Comparison of ENCODE assay signal across 1 cellular context in the genomic region with DNA sequence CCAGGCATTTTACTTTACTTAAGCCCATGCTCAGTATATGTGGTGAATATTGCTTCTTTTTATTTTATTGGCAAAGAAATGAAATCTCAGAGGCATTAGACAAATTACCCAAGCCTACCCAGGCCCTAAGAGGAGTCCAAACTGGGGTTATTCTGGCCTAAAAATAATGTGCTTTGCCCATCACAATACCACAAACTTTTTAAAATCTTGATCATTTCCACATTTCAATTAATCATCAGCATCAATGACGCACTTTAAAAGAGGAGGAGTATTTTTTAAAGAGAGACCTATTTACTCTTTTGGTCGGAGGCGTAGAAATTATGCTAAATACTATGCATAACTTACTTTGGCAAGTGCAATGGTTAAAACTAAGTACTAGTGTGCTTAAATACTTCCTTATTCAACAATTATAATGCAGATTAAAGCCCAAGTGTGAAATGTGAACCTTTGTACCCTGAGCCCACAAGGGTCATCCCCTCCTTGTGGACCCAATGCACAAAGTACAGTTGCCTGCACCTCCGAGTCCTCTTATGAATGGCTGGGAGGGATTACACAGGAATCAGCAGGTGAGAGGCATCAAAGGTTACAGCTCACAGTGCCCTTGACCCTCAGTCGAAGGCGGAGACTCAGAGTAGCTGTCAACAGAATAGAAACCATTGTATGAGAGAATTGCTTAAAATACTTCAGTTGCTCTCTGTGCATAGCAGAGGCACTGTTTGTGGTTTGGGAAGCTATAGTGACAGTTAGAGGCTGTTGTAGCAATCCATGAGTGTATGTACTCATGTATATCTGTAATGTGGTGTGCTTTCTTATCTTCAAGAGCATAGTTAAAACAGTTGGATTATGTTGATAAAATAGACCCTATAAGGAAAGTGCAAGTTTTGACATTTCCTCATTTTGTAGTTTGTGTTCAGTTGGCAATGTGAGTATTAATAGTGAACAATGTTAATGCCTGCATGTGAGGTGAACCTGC.
TF ChIP-seq lines count a peak whose summit lies in the region.

No MANE protein-coding gene starts in this region.

TF ChIP-seq in HepG2, 621 proteins besides CTCF, POLR2A, EP300 and RAD21 (continued from another document and continues in another):
- TF ChIP-seq, protein P1, sequence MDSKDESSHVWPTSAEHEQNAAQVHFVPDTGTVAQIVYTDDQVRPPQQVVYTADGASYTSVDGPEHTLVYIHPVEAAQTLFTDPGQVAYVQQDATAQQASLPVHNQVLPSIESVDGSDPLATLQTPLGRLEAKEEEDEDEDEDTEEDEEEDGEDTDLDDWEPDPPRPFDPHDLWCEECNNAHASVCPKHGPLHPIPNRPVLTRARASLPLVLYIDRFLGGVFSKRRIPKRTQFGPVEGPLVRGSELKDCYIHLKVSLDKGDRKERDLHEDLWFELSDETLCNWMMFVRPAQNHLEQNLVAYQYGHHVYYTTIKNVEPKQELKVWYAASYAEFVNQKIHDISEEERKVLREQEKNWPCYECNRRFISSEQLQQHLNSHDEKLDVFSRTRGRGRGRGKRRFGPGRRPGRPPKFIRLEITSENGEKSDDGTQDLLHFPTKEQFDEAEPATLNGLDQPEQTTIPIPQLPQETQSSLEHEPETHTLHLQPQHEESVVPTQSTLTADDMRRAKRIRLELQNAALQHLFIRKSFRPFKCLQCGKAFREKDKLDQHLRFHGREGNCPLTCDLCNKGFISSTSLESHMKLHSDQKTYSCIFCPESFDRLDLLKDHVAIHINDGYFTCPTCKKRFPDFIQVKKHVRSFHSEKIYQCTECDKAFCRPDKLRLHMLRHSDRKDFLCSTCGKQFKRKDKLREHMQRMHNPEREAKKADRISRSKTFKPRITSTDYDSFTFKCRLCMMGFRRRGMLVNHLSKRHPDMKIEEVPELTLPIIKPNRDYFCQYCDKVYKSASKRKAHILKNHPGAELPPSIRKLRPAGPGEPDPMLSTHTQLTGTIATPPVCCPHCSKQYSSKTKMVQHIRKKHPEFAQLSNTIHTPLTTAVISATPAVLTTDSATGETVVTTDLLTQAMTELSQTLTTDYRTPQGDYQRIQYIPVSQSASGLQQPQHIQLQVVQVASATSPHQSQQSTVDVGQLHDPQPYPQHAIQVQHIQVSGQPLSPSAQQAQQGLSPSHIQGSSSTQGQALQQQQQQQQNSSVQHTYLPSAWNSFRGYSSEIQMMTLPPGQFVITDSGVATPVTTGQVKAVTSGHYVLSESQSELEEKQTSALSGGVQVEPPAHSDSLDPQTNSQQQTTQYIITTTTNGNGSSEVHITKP (CRISPR knock-in tag; IDR thresholded peaks at IDR 0.05; ENCODE audit: low read depth): no peak
- TF ChIP-seq THYN1 (CRISPR knock-in tag; IDR thresholded peaks at IDR 0.05; ENCODE audit: borderline replicate concordance, low read depth) (no peak), PHF21A (CRISPR knock-in tag; IDR thresholded peaks at IDR 0.05) (peak; percentile 83), ETV6 (CRISPR knock-in tag; conservative IDR thresholded peaks at IDR 0.05) (no peak), KLF6 (CRISPR knock-in tag; IDR thresholded peaks at IDR 0.05) (no peak; the same call in 1 of the 2 replicates), ZNF24 (IDR thresholded peaks at IDR 0.05) (peak; percentile 38; the same call in 1 of the 2 replicates), ZKSCAN1 (IDR thresholded peaks at IDR 0.05; ENCODE audit: low read length) (no peak), NR2F6 (IDR thresholded peaks at IDR 0.05) (peak; percentile 99), NR2F6 (CRISPR knock-in tag; IDR thresholded peaks at IDR 0.05) (peak; percentile 99), JDP2 (CRISPR knock-in tag; IDR thresholded peaks at IDR 0.05; ENCODE audit: borderline replicate concordance) (no peak), FOXP1 (IDR thresholded peaks at IDR 0.05) (peak; percentile 67), FOXP1 (CRISPR knock-in tag; IDR thresholded peaks at IDR 0.05) (peak; percentile 91), FOXK1 (CRISPR knock-in tag; IDR thresholded peaks at IDR 0.05; ENCODE audit: borderline replicate concordance, low read depth) (peak; percentile 73; the same call in 1 of the 2 replicates), CENPT (CRISPR knock-in tag; IDR thresholded peaks at IDR 0.05; ENCODE audit: low read depth) (no peak), LCORL (IDR thresholded peaks at IDR 0.05) (peak; percentile 55; the same call in 1 of the 2 replicates), LCORL (CRISPR knock-in tag; IDR thresholded peaks at IDR 0.05) (peak; percentile 67), IRX3 (CRISPR knock-in tag; IDR thresholded peaks at IDR 0.05; ENCODE audit: borderline replicate concordance, low read depth) (peak; percentile 49; the same call in 1 of the 2 replicates), NCOA2 (CRISPR knock-in tag; IDR thresholded peaks at IDR 0.05) (peak; percentile 95), ELF3 (CRISPR knock-in tag; IDR thresholded peaks at IDR 0.05) (peak; percentile 47; the same call in 1 of the 2 replicates), CAMTA2 (CRISPR knock-in tag; IDR thresholded peaks at IDR 0.05; ENCODE audit: borderline replicate concordance) (no peak), MIXL1 (CRISPR knock-in tag; IDR thresholded peaks at IDR 0.05) (peak; percentile 88), ADNP (CRISPR knock-in tag; IDR thresholded peaks at IDR 0.05) (no peak), ZSCAN25 (CRISPR knock-in tag; IDR thresholded peaks at IDR 0.05) (no peak; the same call in 1 of the 2 replicates), ZMYM3 (CRISPR knock-in tag; IDR thresholded peaks at IDR 0.05) (peak; percentile 79), ZNF879 (CRISPR knock-in tag; IDR thresholded peaks at IDR 0.05) (no peak), ATF7 (IDR thresholded peaks at IDR 0.05) (no peak), ATF7 (CRISPR knock-in tag; IDR thresholded peaks at IDR 0.05) (0 out of 2 replicates have a peak, but pooled peaks have one; percentile 36), CBFB (CRISPR knock-in tag; IDR thresholded peaks at IDR 0.05) (peak; percentile 92), MAFG (CRISPR knock-in tag; IDR thresholded peaks at IDR 0.05) (no peak), SKI (IDR thresholded peaks at IDR 0.05; ENCODE audit: partially characterized antibody) (peak; percentile 58), NCOA1 (CRISPR knock-in tag; IDR thresholded peaks at IDR 0.05) (peak; percentile 60; the same call in 1 of the 2 replicates), POLR2AphosphoS2 (IDR thresholded peaks at IDR 0.05; ENCODE audit: low read depth, low read length) (no peak), ZNF7 (CRISPR knock-in tag; IDR thresholded peaks at IDR 0.05) (peak; percentile 96), ZNF605 (CRISPR knock-in tag; IDR thresholded peaks at IDR 0.05) (peak; percentile 64; the same call in 1 of the 2 replicates), MAZ (IDR thresholded peaks at IDR 0.05; ENCODE audit: borderline replicate concordance, low read depth, low read length) (peak; percentile 63), MAZ (CRISPR knock-in tag; IDR thresholded peaks at IDR 0.05; ENCODE audit: low read depth) (no peak), ZNF12 (CRISPR knock-in tag; IDR thresholded peaks at IDR 0.05) (peak; percentile 80), REPIN1 (CRISPR knock-in tag; IDR thresholded peaks at IDR 0.05; ENCODE audit: borderline replicate concordance, low read depth) (peak; percentile 91), ELF4 (CRISPR knock-in tag; IDR thresholded peaks at IDR 0.05; ENCODE audit: borderline replicate concordance) (no peak), MED1 (CRISPR knock-in tag; IDR thresholded peaks at IDR 0.05) (peak; percentile 78), ZNF878 (CRISPR knock-in tag; IDR thresholded peaks at IDR 0.05) (0 out of 2 replicates have a peak, but pooled peaks have one; percentile 68), ZNF484 (CRISPR knock-in tag; IDR thresholded peaks at IDR 0.05; ENCODE audit: borderline replicate concordance, low read depth) (no peak)
- TF ChIP-seq, protein P2, sequence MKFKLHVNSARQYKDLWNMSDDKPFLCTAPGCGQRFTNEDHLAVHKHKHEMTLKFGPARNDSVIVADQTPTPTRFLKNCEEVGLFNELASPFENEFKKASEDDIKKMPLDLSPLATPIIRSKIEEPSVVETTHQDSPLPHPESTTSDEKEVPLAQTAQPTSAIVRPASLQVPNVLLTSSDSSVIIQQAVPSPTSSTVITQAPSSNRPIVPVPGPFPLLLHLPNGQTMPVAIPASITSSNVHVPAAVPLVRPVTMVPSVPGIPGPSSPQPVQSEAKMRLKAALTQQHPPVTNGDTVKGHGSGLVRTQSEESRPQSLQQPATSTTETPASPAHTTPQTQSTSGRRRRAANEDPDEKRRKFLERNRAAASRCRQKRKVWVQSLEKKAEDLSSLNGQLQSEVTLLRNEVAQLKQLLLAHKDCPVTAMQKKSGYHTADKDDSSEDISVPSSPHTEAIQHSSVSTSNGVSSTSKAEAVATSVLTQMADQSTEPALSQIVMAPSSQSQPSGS (CRISPR knock-in tag; IDR thresholded peaks at IDR 0.05): peak; percentile 82
- TF ChIP-seq, protein P3, sequence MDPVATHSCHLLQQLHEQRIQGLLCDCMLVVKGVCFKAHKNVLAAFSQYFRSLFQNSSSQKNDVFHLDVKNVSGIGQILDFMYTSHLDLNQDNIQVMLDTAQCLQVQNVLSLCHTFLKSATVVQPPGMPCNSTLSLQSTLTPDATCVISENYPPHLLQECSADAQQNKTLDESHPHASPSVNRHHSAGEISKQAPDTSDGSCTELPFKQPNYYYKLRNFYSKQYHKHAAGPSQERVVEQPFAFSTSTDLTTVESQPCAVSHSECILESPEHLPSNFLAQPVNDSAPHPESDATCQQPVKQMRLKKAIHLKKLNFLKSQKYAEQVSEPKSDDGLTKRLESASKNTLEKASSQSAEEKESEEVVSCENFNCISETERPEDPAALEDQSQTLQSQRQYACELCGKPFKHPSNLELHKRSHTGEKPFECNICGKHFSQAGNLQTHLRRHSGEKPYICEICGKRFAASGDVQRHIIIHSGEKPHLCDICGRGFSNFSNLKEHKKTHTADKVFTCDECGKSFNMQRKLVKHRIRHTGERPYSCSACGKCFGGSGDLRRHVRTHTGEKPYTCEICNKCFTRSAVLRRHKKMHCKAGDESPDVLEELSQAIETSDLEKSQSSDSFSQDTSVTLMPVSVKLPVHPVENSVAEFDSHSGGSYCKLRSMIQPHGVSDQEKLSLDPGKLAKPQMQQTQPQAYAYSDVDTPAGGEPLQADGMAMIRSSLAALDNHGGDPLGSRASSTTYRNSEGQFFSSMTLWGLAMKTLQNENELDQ (CRISPR knock-in tag; IDR thresholded peaks at IDR 0.05; ENCODE audit: borderline replicate concordance): no peak
- TF ChIP-seq, protein P4, sequence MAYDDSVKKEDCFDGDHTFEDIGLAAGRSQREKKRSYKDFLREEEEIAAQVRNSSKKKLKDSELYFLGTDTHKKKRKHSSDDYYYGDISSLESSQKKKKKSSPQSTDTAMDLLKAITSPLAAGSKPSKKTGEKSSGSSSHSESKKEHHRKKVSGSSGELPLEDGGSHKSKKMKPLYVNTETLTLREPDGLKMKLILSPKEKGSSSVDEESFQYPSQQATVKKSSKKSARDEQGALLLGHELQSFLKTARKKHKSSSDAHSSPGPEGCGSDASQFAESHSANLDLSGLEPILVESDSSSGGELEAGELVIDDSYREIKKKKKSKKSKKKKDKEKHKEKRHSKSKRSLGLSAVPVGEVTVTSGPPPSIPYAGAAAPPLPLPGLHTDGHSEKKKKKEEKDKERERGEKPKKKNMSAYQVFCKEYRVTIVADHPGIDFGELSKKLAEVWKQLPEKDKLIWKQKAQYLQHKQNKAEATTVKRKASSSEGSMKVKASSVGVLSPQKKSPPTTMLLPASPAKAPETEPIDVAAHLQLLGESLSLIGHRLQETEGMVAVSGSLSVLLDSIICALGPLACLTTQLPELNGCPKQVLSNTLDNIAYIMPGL (CRISPR knock-in tag; IDR thresholded peaks at IDR 0.05; ENCODE audit: borderline replicate concordance in 1 of 2, low read depth in 1 of 2): peak in 1 of 2 experiments; percentile 53; a peak in 1 of 4 replicates
- TF ChIP-seq, protein P5, sequence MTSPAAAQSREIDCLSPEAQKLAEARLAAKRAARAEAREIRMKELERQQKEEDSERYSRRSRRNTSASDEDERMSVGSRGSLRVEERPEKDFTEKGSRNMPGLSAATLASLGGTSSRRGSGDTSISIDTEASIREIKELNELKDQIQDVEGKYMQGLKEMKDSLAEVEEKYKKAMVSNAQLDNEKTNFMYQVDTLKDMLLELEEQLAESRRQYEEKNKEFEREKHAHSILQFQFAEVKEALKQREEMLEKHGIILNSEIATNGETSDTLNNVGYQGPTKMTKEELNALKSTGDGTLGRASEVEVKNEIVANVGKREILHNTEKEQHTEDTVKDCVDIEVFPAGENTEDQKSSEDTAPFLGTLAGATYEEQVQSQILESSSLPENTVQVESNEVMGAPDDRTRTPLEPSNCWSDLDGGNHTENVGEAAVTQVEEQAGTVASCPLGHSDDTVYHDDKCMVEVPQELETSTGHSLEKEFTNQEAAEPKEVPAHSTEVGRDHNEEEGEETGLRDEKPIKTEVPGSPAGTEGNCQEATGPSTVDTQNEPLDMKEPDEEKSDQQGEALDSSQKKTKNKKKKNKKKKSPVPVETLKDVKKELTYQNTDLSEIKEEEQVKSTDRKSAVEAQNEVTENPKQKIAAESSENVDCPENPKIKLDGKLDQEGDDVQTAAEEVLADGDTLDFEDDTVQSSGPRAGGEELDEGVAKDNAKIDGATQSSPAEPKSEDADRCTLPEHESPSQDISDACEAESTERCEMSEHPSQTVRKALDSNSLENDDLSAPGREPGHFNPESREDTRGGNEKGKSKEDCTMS (CRISPR knock-in tag; conservative IDR thresholded peaks at IDR 0.05): no peak
- TF ChIP-seq, protein P6, sequence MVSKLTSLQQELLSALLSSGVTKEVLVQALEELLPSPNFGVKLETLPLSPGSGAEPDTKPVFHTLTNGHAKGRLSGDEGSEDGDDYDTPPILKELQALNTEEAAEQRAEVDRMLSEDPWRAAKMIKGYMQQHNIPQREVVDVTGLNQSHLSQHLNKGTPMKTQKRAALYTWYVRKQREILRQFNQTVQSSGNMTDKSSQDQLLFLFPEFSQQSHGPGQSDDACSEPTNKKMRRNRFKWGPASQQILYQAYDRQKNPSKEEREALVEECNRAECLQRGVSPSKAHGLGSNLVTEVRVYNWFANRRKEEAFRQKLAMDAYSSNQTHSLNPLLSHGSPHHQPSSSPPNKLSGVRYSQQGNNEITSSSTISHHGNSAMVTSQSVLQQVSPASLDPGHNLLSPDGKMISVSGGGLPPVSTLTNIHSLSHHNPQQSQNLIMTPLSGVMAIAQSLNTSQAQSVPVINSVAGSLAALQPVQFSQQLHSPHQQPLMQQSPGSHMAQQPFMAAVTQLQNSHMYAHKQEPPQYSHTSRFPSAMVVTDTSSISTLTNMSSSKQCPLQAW (CRISPR knock-in tag; IDR thresholded peaks at IDR 0.05): 0 out of 2 replicates have a peak, but pooled peaks have one; percentile 22
- TF ChIP-seq, protein P7, sequence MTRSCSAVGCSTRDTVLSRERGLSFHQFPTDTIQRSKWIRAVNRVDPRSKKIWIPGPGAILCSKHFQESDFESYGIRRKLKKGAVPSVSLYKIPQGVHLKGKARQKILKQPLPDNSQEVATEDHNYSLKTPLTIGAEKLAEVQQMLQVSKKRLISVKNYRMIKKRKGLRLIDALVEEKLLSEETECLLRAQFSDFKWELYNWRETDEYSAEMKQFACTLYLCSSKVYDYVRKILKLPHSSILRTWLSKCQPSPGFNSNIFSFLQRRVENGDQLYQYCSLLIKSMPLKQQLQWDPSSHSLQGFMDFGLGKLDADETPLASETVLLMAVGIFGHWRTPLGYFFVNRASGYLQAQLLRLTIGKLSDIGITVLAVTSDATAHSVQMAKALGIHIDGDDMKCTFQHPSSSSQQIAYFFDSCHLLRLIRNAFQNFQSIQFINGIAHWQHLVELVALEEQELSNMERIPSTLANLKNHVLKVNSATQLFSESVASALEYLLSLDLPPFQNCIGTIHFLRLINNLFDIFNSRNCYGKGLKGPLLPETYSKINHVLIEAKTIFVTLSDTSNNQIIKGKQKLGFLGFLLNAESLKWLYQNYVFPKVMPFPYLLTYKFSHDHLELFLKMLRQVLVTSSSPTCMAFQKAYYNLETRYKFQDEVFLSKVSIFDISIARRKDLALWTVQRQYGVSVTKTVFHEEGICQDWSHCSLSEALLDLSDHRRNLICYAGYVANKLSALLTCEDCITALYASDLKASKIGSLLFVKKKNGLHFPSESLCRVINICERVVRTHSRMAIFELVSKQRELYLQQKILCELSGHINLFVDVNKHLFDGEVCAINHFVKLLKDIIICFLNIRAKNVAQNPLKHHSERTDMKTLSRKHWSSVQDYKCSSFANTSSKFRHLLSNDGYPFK (CRISPR knock-in tag; IDR thresholded peaks at IDR 0.05; ENCODE audit: borderline replicate concordance): no peak
